ENCODE assay signal across 1 cellular context in genomic region chr6:31729515-31729978, GRCh38.
A peak's percentile ranks its signal among the peaks of the same experiment; 100 is the strongest.
TF ChIP-seq lines count a peak whose summit lies in the region.

No MANE protein-coding gene starts in this region.

TF ChIP-seq in HEK293, 187 proteins besides CTCF, POLR2A, EP300 and RAD21 (continued from another document):
- TF ChIP-seq ZNF585B (tag by site-specific recombination; IDR thresholded peaks at IDR 0.05) (no peak), ZNF132 (tag by site-specific recombination; IDR thresholded peaks at IDR 0.05; ENCODE audit: borderline replicate concordance) (no peak), ZNF501 (tag by site-specific recombination; IDR thresholded peaks at IDR 0.05) (peak; percentile 49; the same call in 1 of the 2 replicates), ZNF768 (tag by site-specific recombination; IDR thresholded peaks at IDR 0.05) (no peak), TSHZ1 (tag by site-specific recombination; IDR thresholded peaks at IDR 0.05; ENCODE audit: borderline replicate concordance) (no peak), ZNF530 (tag by site-specific recombination; IDR thresholded peaks at IDR 0.05; ENCODE audit: low read depth) (no peak), ZNF19 (tag by site-specific recombination; IDR thresholded peaks at IDR 0.05; ENCODE audit: low read depth) (no peak), ZNF785 (tag by site-specific recombination; IDR thresholded peaks at IDR 0.05) (no peak), PRDM2 (tag by site-specific recombination; IDR thresholded peaks at IDR 0.05; ENCODE audit: borderline replicate concordance) (no peak), ZNF645 (tag by site-specific recombination; IDR thresholded peaks at IDR 0.05) (no peak), ZNF138 (tag by site-specific recombination; IDR thresholded peaks at IDR 0.05; ENCODE audit: borderline replicate concordance) (no peak), ZNF23 (tag by site-specific recombination; IDR thresholded peaks at IDR 0.05; ENCODE audit: borderline replicate concordance) (no peak), ZNF791 (tag by site-specific recombination; IDR thresholded peaks at IDR 0.05) (no peak), ZNF580 (tag by site-specific recombination; IDR thresholded peaks at IDR 0.05) (peak; percentile 73; the same call in 1 of the 2 replicates), MEIS1 (CRISPR knock-in tag; IDR thresholded peaks at IDR 0.05; ENCODE audit: borderline replicate concordance) (no peak), ZNF48 (tag by site-specific recombination; IDR thresholded peaks at IDR 0.05) (no peak), ZNF544 (tag by site-specific recombination; IDR thresholded peaks at IDR 0.05) (no peak), ZIC2 (tag by site-specific recombination; IDR thresholded peaks at IDR 0.05) (no peak), GFI1B (tag by site-specific recombination; IDR thresholded peaks at IDR 0.05) (no peak), ZBTB1 (tag by site-specific recombination; IDR thresholded peaks at IDR 0.05) (no peak), ZFP3 (tag by site-specific recombination; IDR thresholded peaks at IDR 0.05; ENCODE audit: low read depth) (no peak), HOXA7 (CRISPR knock-in tag; IDR thresholded peaks at IDR 0.05; ENCODE audit: borderline replicate concordance) (no peak), ZNF776 (tag by site-specific recombination; IDR thresholded peaks at IDR 0.05; ENCODE audit: borderline replicate concordance) (no peak), GLI2 (tag by site-specific recombination; IDR thresholded peaks at IDR 0.05; ENCODE audit: borderline replicate concordance, low read depth) (no peak), ZNF433 (tag by site-specific recombination; IDR thresholded peaks at IDR 0.05; ENCODE audit: low read depth) (no peak), ZSCAN30 (tag by site-specific recombination; IDR thresholded peaks at IDR 0.05) (0 out of 2 replicates have a peak, but pooled peaks have one; percentile 19), YY1 (tag by site-specific recombination; IDR thresholded peaks at IDR 0.05) (no peak), REPIN1 (tag by site-specific recombination; IDR thresholded peaks at IDR 0.05; ENCODE audit: low read depth) (no peak), ZBTB21 (tag by site-specific recombination; IDR thresholded peaks at IDR 0.05) (no peak), GLIS1 (tag by site-specific recombination; IDR thresholded peaks at IDR 0.05) (no peak), ZNF221 (tag by site-specific recombination; IDR thresholded peaks at IDR 0.05; ENCODE audit: borderline replicate concordance) (no peak), ZNF692 (tag by site-specific recombination; IDR thresholded peaks at IDR 0.05) (no peak), ZNF473 (tag by site-specific recombination; IDR thresholded peaks at IDR 0.05) (no peak), ZNF596 (tag by site-specific recombination; IDR thresholded peaks at IDR 0.05) (no peak), ZNF274 (IDR thresholded peaks at IDR 0.05; ENCODE audit: low read length) (no peak), ZNF274 (tag by site-specific recombination; IDR thresholded peaks at IDR 0.05; ENCODE audit: borderline replicate concordance) (no peak), ZNF549 (tag by site-specific recombination; IDR thresholded peaks at IDR 0.05) (no peak), ZNF571 (tag by site-specific recombination; IDR thresholded peaks at IDR 0.05) (no peak), ZNF488 (tag by site-specific recombination; IDR thresholded peaks at IDR 0.05) (no peak), ZNF404 (tag by site-specific recombination; IDR thresholded peaks at IDR 0.05) (no peak), ZSCAN5A (tag by site-specific recombination; IDR thresholded peaks at IDR 0.05) (no peak), ZNF777 (tag by site-specific recombination; IDR thresholded peaks at IDR 0.05; ENCODE audit: borderline replicate concordance) (no peak), ZNF843 (tag by site-specific recombination; IDR thresholded peaks at IDR 0.05) (no peak)
